In the genomic region with DNA sequence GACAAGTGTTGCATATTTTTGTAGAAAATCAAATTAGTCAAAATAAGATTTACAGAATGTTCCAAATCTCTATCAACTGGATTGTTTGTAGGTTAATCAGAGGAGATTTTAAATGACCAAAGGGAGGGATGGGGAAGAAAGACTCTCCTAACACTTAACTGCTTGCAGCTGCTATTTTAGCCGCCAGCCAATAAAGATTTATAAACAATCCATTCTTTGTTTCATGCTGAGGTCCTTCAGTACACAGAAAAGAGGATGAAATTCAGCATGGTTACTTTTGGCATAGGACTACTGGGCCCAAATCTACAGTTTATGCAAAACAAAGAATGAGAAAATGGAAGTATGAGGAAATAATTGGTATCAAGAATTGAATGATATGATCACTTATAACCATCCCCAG, we compare ENCODE assay signal across 20 cellular contexts.
DNase-seq lines count a peak whose midpoint lies in the region; ATAC-seq and TF ChIP-seq lines count a peak whose summit lies in the region.
"Had no signal": no experiment of that assay in that cellular context is flagged by ENCODE, and none has a peak within 500 bp of the region (broad histone marks: within the 10 kb centered on the region; RNA-seq: fewer than 3 reads in every experiment).

No MANE protein-coding gene starts in this region.

- no peaks in the 10 kb centered on the region for H3K36me3 Mint-ChIP-seq in osteocyte (ENCODE audit: unreplicated experiment)
- H3K36me3 Mint-ChIP-seq in activated naive CD8-positive, alpha-beta T cell treated with anti-CD3 and anti-CD28 coated beads for 36 hours, result no peaks in the 10 kb centered on the region
- H3K36me3 Mint-ChIP-seq: activated CD8-positive, alpha-beta memory T cell treated with anti-CD3 and anti-CD28 coated beads, Interleukin-2, amount 10 ng/mL, durations not matched to agents 7 days and 5 days; mesothelial cell of epicardium; natural killer cell treated with Interleukin-12 subunit alpha and Interleukin-12 subunit beta and Interleukin-15 and Interleukin-18, amount 100 ng/mL, for 72 hours had no signal

- no peaks in the 10 kb centered on the region for H3K27me3 Mint-ChIP-seq in osteocyte (ENCODE audit: unreplicated experiment)
- H3K27me3 Mint-ChIP-seq in activated naive CD8-positive, alpha-beta T cell treated with anti-CD3 and anti-CD28 coated beads for 36 hours, result no peaks in the 10 kb centered on the region

- DNase-seq in NCI-H1417 (lab: John Stamatoyannopoulos, UW) (peak in 2 of 3 experiments; percentile 9 to 50), NCI-H1417 treated with DMSO at 0.1 percent for 48 hours (lab: John Stamatoyannopoulos, UW) (no peak), NCI-H2196 treated with DMSO at 0.1 percent for 48 hours (lab: John Stamatoyannopoulos, UW; ENCODE audit: unreplicated experiment) (peak; percentile 10), fibroblast of peridontal ligament (ENCODE audit: extremely low read depth) (peak; percentile 76), osteocyte (ENCODE audit: extremely low spot score, unreplicated experiment) (no peak), T1000 (lab: John Stamatoyannopoulos, UW) (no peak)
- no peak for DNase-seq in activated naive CD8-positive, alpha-beta T cell treated with anti-CD3 and anti-CD28 coated beads for 36 hours
- DNase-seq: activated CD4-positive, alpha-beta T cell treated with anti-CD3 and anti-CD28 coated beads for 36 hours; activated CD8-positive, alpha-beta memory T cell treated with anti-CD3 and anti-CD28 coated beads, Interleukin-2, amount 10 ng/mL, durations not matched to agents 7 days and 5 days; activated naive CD4-positive, alpha-beta T cell treated with anti-CD3 and anti-CD28 coated beads, Interleukin-2, amount 50 U/mL, for 16 hours; aorta; Caco-2; Karpas-422; NCI-H2171; pancreas; SHP77 treated with DMSO at 0.1 percent for 48 hours; T-helper 1 cell had no signal

- H3K27ac Mint-ChIP-seq in osteocyte (ENCODE audit: unreplicated experiment), result peak overlapping the region; percentile 70
- H3K27ac Mint-ChIP-seq in activated naive CD8-positive, alpha-beta T cell treated with anti-CD3 and anti-CD28 coated beads for 36 hours, result no peak overlapping the region
- H3K27ac Mint-ChIP-seq: activated CD4-positive, alpha-beta T cell treated with anti-CD3 and anti-CD28 coated beads for 36 hours; activated CD8-positive, alpha-beta memory T cell treated with anti-CD3 and anti-CD28 coated beads, Interleukin-2, amount 10 ng/mL, durations not matched to agents 7 days and 5 days; mesothelial cell of epicardium; natural killer cell treated with Interleukin-12 subunit alpha and Interleukin-12 subunit beta and Interleukin-15 and Interleukin-18, amount 100 ng/mL, for 72 hours had no signal

- H3K9me3 Mint-ChIP-seq in osteocyte (ENCODE audit: unreplicated experiment), result peaks cover 5% of the 10 kb centered on the region
- H3K9me3 Mint-ChIP-seq in activated naive CD8-positive, alpha-beta T cell treated with anti-CD3 and anti-CD28 coated beads for 36 hours, result no peaks in the 10 kb centered on the region
- H3K9me3 Mint-ChIP-seq: natural killer cell treated with Interleukin-12 subunit alpha and Interleukin-12 subunit beta and Interleukin-15 and Interleukin-18, amount 100 ng/mL, for 72 hours had no signal

- no peak overlapping the region for H3K4me3 Mint-ChIP-seq in osteocyte (ENCODE audit: unreplicated experiment)
- no peak overlapping the region for H3K4me3 Mint-ChIP-seq in activated naive CD8-positive, alpha-beta T cell treated with anti-CD3 and anti-CD28 coated beads for 36 hours
- H3K4me3 Mint-ChIP-seq: activated CD4-positive, alpha-beta T cell treated with anti-CD3 and anti-CD28 coated beads for 36 hours; activated CD8-positive, alpha-beta memory T cell treated with anti-CD3 and anti-CD28 coated beads, Interleukin-2, amount 10 ng/mL, durations not matched to agents 7 days and 5 days; mesothelial cell of epicardium; natural killer cell treated with Interleukin-12 subunit alpha and Interleukin-12 subunit beta and Interleukin-15 and Interleukin-18, amount 100 ng/mL, for 72 hours had no signal

- ATAC-seq in HG03439 (IDR thresholded peaks at IDR 0.05; ENCODE audit: unreplicated experiment), result no peak
- ATAC-seq: activated CD4-positive, alpha-beta T cell treated with anti-CD3 and anti-CD28 coated beads for 36 hours; activated CD8-positive, alpha-beta memory T cell treated with anti-CD3 and anti-CD28 coated beads, Interleukin-2, amount 10 ng/mL, durations not matched to agents 7 days and 5 days; natural killer cell treated with Interleukin-12 subunit alpha and Interleukin-12 subunit beta and Interleukin-15 and Interleukin-18, amount 100 ng/mL, for 72 hours; pancreas had no signal

- H3K4me1 Mint-ChIP-seq in osteocyte (ENCODE audit: unreplicated experiment), result peaks cover 32% of the 10 kb centered on the region
- H3K4me1 Mint-ChIP-seq in activated naive CD8-positive, alpha-beta T cell treated with anti-CD3 and anti-CD28 coated beads for 36 hours, result no peaks in the 10 kb centered on the region
- H3K4me1 Mint-ChIP-seq: activated CD4-positive, alpha-beta T cell treated with anti-CD3 and anti-CD28 coated beads for 36 hours; activated CD8-positive, alpha-beta memory T cell treated with anti-CD3 and anti-CD28 coated beads, Interleukin-2, amount 10 ng/mL, durations not matched to agents 7 days and 5 days had no signal

- TF ChIP-seq CTCF in osteocyte (IDR thresholded peaks at IDR 0.05), result no peak

Comparison
In these comparisons a context has a peak if more than half of its experiments do, and no peak if none do; other contexts are left out.
1. DNase-seq: peak in NCI-H1417 (2 of 3), NCI-H2196 treated with DMSO at 0.1 percent for 48 hours (single experiment) and fibroblast of peridontal ligament (single experiment); none in NCI-H1417 treated with DMSO at 0.1 percent for 48 hours (single experiment), osteocyte (single experiment), T1000 (single experiment) and activated naive CD8-positive, alpha-beta T cell treated with anti-CD3 and anti-CD28 coated beads for 36 hours (single experiment).